Comparison of ENCODE assay signal across 1 cellular context in genomic region chr1:244207935-244208244, GRCh38.
TF ChIP-seq lines count a peak whose summit lies in the region.

No MANE protein-coding gene starts in this region.

TF ChIP-seq in IMR-90, 13 proteins besides CTCF, POLR2A, EP300 and RAD21 (continued from another document):
- TF ChIP-seq RFX5 (IDR thresholded peaks at IDR 0.05; ENCODE audit: low read depth, low read length) (no peak), CEBPB (IDR thresholded peaks at IDR 0.05; ENCODE audit: low read depth, low read length) (no peak), RCOR1 (IDR thresholded peaks at IDR 0.05; ENCODE audit: insufficient replicate concordance, low read length) (no peak), NFE2L2 (IDR thresholded peaks at IDR 0.05; ENCODE audit: low read depth, low read length) (no peak), CHD1 (IDR thresholded peaks at IDR 0.05; ENCODE audit: low read depth, low read length) (no peak), FOS (IDR thresholded peaks at IDR 0.05; ENCODE audit: low read depth, low read length) (no peak), MXI1 (IDR thresholded peaks at IDR 0.05; ENCODE audit: borderline replicate concordance, low read depth, low read length) (no peak)
TF ChIP-seq in IMR-90: peak in this region for 0.
